ENCODE assay signal across 11 cellular contexts in the genomic region with DNA sequence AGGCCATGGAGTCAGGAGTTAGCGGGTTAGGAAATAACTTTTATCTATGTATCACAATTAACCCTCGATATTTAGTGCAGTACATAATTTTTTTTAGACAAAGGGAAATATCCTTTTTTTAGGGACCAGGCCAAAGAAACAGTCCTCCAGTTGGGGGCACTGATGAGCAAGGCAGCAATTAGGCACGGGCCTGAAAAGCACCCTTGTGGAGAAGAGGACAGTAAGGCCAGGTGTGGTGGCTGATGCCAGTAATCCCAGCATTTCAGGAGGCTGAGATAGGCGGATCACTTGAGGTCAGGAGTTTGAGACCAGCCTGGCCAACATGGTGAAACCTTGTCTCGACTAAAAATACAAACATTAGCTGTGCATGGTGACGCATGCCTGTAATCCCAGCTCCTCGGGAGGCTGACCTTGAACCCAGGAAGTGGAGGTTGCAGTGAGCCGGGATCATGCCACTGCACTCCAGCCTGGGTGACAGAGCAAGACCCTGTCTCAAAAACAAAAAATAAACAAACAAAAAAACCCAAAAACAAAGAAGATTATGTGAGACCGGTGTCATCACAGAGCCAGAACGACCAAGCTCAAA.
DNase-seq lines count a peak whose midpoint lies in the region; ATAC-seq, FAIRE-seq and TF ChIP-seq lines count a peak whose summit lies in the region.
"Had no signal": no experiment of that assay in that cellular context is flagged by ENCODE, and none has a peak within 500 bp of the region (broad histone marks: within the 10 kb centered on the region; RNA-seq: fewer than 3 reads in every experiment).

No MANE protein-coding gene starts in this region.

- no peaks in the 10 kb centered on the region for H3K9me3 ChIP-seq in Loucy (ENCODE audit: insufficient read depth, low read depth, low read length)
- H3K9me3 ChIP-seq in smooth muscle cell (replicated peaks; ENCODE audit: low read depth), result no peaks in the 10 kb centered on the region

- H3K4me3 Mint-ChIP-seq in activated naive CD4-positive, alpha-beta T cell treated with anti-CD3 and anti-CD28 coated beads, Interleukin-2, amount 10 ng/mL, durations not matched to agents 7 days and 5 days, result no peak overlapping the region

- H3K4me1 ChIP-seq in Loucy (ENCODE audit: insufficient read depth, low read length, poor library complexity, severe bottlenecking) (no peaks in the 10 kb centered on the region), smooth muscle cell (ENCODE audit: low read depth) (peaks cover 7% of the 10 kb centered on the region)

- no peak overlapping the region for H3K4me2 ChIP-seq in Loucy (ENCODE audit: low read depth, low read length, poor library complexity, severe bottlenecking)
- H3K4me2 ChIP-seq in smooth muscle cell, result no peak overlapping the region

- no peak for ATAC-seq in HG02852 (IDR thresholded peaks at IDR 0.05; ENCODE audit: unreplicated experiment)

- H3F3A ChIP-seq in Loucy (ENCODE audit: low read depth) (no peaks in the 10 kb centered on the region), smooth muscle cell (ENCODE audit: low read depth) (peaks cover 7% of the 10 kb centered on the region)

- CTCF ChIA-PET in activated naive CD4-positive, alpha-beta T cell treated with anti-CD3 and anti-CD28 coated beads, Interleukin-2, amount 10 ng/mL, durations not matched to agents 7 days and 5 days (lab: Charles Lee), result no interaction called here

- H3K36me3 Mint-ChIP-seq in activated naive CD4-positive, alpha-beta T cell treated with anti-CD3 and anti-CD28 coated beads, Interleukin-2, amount 10 ng/mL, durations not matched to agents 7 days and 5 days, result peaks cover 27% of the 10 kb centered on the region

- TF ChIP-seq CTCF in Loucy (conservative IDR thresholded peaks at IDR 0.05; ENCODE audit: low read length), result peak; percentile 59
- no peak for TF ChIP-seq CTCF in smooth muscle cell (IDR thresholded peaks at IDR 0.05; ENCODE audit: borderline replicate concordance, insufficient read depth, poor library complexity, severe bottlenecking)

- H3K9me3 Mint-ChIP-seq in activated naive CD4-positive, alpha-beta T cell treated with anti-CD3 and anti-CD28 coated beads, Interleukin-2, amount 10 ng/mL, durations not matched to agents 7 days and 5 days, result peaks cover 4% of the 10 kb centered on the region

- no peaks in the 10 kb centered on the region for H3K27me3 Mint-ChIP-seq in activated naive CD4-positive, alpha-beta T cell treated with anti-CD3 and anti-CD28 coated beads, Interleukin-2, amount 10 ng/mL, durations not matched to agents 7 days and 5 days

- H3K9ac ChIP-seq in Loucy (ENCODE audit: low read depth, low read length, poor library complexity, severe bottlenecking), result no peak overlapping the region
- H3K9ac ChIP-seq in smooth muscle cell (ENCODE audit: low read depth), result no peak overlapping the region

- no peak for FAIRE-seq in frontal cortex (lab: Jason Lieb, UNC)
- FAIRE-seq: TTC549 had no signal

- H4K20me1 ChIP-seq in Loucy (ENCODE audit: insufficient read depth, low read length, poor library complexity, severe bottlenecking) (no peaks in the 10 kb centered on the region), smooth muscle cell (ENCODE audit: low read depth) (no peaks in the 10 kb centered on the region)

- H3K4me3 ChIP-seq in Loucy (ENCODE audit: low read length, poor library complexity, severe bottlenecking) (no peak overlapping the region), smooth muscle cell (no peak overlapping the region)

- H3K4me1 Mint-ChIP-seq in activated naive CD4-positive, alpha-beta T cell treated with anti-CD3 and anti-CD28 coated beads, Interleukin-2, amount 10 ng/mL, durations not matched to agents 7 days and 5 days, result no peaks in the 10 kb centered on the region

- peak overlapping the region; percentile 98 for H3K27ac ChIP-seq in smooth muscle cell (ENCODE audit: low read depth)

- H3K79me2 ChIP-seq in Loucy (ENCODE audit: insufficient read depth, low read length), result no peaks in the 10 kb centered on the region
- no peaks in the 10 kb centered on the region for H3K79me2 ChIP-seq in smooth muscle cell (ENCODE audit: low read depth)

- H3K36me3 ChIP-seq in Loucy (ENCODE audit: insufficient read depth, low read length) (no peaks in the 10 kb centered on the region), smooth muscle cell (ENCODE audit: low read depth) (no peaks in the 10 kb centered on the region)

- DNase-seq in activated naive CD4-positive, alpha-beta T cell treated with anti-CD3 and anti-CD28 coated beads, Interleukin-2, amount 10 ng/mL, durations not matched to agents 7 days and 5 days, result no peak
- DNase-seq in activated naive CD4-positive, alpha-beta T cell (lab: John Stamatoyannopoulos, UW), result no peak
- DNase-seq in ecto neural progenitor cell (ENCODE audit: low spot score) (peak; percentile 44), smooth muscle cell (lab: John Stamatoyannopoulos, UW; ENCODE audit: unreplicated experiment) (no peak), frontal cortex (ENCODE audit: low spot score in 2 of 2) (no peak), putamen (ENCODE audit: low spot score) (no peak)
- DNase-seq: NCI-H510A treated with DMSO at 0.1 percent for 48 hours, substantia nigra had no signal

- no peaks in the 10 kb centered on the region for H3K9me2 ChIP-seq in Loucy (replicated peaks; ENCODE audit: low read depth, low read length)

- H3K27ac Mint-ChIP-seq in activated naive CD4-positive, alpha-beta T cell treated with anti-CD3 and anti-CD28 coated beads, Interleukin-2, amount 10 ng/mL, durations not matched to agents 7 days and 5 days, result peak overlapping the region; percentile 25

- H3K27me3 ChIP-seq in Loucy (ENCODE audit: insufficient read depth, low read length, poor library complexity, severe bottlenecking) (no peaks in the 10 kb centered on the region), smooth muscle cell (ENCODE audit: low read depth) (no peaks in the 10 kb centered on the region)

- H2AFZ ChIP-seq in Loucy (ENCODE audit: low read length) (no peak overlapping the region), smooth muscle cell (ENCODE audit: low read depth) (no peak overlapping the region)

- WGBS in smooth muscle cell (ENCODE audit: low lambda C conversion rate), result 88% methylated on average over 10 of the region's 10 CpGs
